Comparison of ENCODE assay signal across 8 cellular contexts in genomic region chr14:24113801-24114535, GRCh38.
A peak's percentile ranks its signal among the peaks of the same experiment; 100 is the strongest.
DNase-seq lines count a peak whose midpoint lies in the region; ATAC-seq and TF ChIP-seq lines count a peak whose summit lies in the region.

No MANE protein-coding gene starts in this region.

- TF ChIP-seq POLR2A in GM18951 (IDR thresholded peaks at IDR 0.05; ENCODE audit: extremely low read depth, insufficient read depth, insufficient read length) = peak; percentile 73

- TF ChIP-seq CTCF in choroid plexus epithelial cell (conservative IDR thresholded peaks at IDR 0.05; ENCODE audit: low read depth, low read length) = no peak

- in situ Hi-C loops in GM18951 (cut with MboI; ENCODE audit: low sequenced_read_pairs, unreplicated experiment) = no loop called here

- peak; percentile 29 for ATAC-seq in HG03280 (IDR thresholded peaks at IDR 0.05; ENCODE audit: unreplicated experiment)

- H3K27ac ChIP-seq in layer of hippocampus (ENCODE audit: low read depth, low read length) = peak overlapping the region; percentile 100

- H3K27me3 ChIP-seq in layer of hippocampus (ENCODE audit: control insufficient read depth, insufficient read depth, low read length) = no peaks in the 10 kb centered on the region

- DNase-seq in AG08395 (ENCODE audit: low spot score) = peak; percentile 81
- DNase-seq in NCI-H446 treated with DMSO at 0.1 percent for 48 hours (lab: John Stamatoyannopoulos, UW) = peak; percentile 92
- peak; percentile 64 to 67 for DNase-seq in activated CD4-positive, alpha-beta T cell treated with anti-CD3 and anti-CD28 coated beads for 24 hours (ENCODE audit: low read depth in 2 of 2)
- peak; percentile 82 for DNase-seq in choroid plexus epithelial cell (ENCODE audit: low read depth)
- peak; percentile 40 to 42 for DNase-seq in stimulated activated CD4-positive, alpha-beta T cell treated with anti-CD3 and anti-CD28 coated beads, Interleukin-1b, Interleukin-23, amount 100 ng/mL, for 1 hour (ENCODE audit: low read depth in 2 of 2)

- H3K4me3 ChIP-seq in choroid plexus epithelial cell (ENCODE audit: low read depth, low read length) = peak overlapping the region; percentile 85

Comparison
In these comparisons a context has a peak if more than half of its experiments do, and no peak if none do; other contexts are left out.
1. Peak in every context shown above with its lines: DNase-seq, ATAC-seq, H3K4me3 ChIP-seq and H3K27ac ChIP-seq.
2. DNase-seq: peak in every context shown above with its lines; median percentile 92 in NCI-H446 treated with DMSO at 0.1 percent for 48 hours; 82 in choroid plexus epithelial cell; 81 in AG08395; 66 in activated CD4-positive, alpha-beta T cell treated with anti-CD3 and anti-CD28 coated beads for 24 hours; 41 in stimulated activated CD4-positive, alpha-beta T cell treated with anti-CD3 and anti-CD28 coated beads, Interleukin-1b, Interleukin-23, amount 100 ng/mL, for 1 hour.